1 cellular context compared by ENCODE assay signal in the genomic region with DNA sequence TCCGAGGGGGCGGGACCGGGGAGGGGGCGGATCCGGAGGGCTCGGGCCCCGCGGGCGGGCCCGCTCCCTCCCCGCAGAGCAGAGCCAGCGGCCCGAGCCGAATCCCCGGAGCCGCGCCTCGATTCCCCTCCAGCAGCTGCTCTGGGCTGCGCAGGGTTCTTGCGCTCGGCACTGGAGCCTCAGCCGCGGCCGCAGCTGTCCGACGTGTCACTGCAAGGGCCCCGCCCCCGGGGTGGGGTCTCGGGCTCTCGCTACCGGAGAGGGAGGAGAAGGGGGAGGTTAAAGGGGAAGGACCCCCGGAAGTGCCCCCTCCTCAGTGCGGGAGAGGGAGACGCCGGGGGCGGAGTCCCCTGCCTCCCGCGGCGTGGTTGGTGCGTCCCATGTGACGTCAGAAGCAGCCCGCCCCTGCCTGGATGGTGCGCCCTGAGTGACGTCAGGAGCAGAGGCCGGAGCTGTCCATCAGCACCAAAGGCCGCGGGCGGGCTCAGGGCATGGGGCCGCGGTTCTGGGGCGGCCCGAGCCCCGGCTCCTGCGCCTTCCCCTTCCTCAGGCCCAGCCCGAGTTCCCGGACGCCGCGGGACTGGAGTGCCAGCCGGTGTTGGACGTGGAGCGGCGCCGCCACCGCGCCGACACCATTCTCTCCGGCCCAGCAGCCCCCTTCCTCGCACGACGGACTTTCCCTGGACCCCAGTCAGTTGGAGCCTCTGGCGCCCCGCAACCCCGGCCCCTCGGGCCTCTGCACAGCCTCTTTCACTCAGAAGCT.
TF ChIP-seq lines count a peak whose summit lies in the region.

A gene with protein sequence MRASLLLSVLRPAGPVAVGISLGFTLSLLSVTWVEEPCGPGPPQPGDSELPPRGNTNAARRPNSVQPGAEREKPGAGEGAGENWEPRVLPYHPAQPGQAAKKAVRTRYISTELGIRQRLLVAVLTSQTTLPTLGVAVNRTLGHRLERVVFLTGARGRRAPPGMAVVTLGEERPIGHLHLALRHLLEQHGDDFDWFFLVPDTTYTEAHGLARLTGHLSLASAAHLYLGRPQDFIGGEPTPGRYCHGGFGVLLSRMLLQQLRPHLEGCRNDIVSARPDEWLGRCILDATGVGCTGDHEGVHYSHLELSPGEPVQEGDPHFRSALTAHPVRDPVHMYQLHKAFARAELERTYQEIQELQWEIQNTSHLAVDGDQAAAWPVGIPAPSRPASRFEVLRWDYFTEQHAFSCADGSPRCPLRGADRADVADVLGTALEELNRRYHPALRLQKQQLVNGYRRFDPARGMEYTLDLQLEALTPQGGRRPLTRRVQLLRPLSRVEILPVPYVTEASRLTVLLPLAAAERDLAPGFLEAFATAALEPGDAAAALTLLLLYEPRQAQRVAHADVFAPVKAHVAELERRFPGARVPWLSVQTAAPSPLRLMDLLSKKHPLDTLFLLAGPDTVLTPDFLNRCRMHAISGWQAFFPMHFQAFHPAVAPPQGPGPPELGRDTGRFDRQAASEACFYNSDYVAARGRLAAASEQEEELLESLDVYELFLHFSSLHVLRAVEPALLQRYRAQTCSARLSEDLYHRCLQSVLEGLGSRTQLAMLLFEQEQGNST (minus strand): TSS at position 214 of the 763 bp plus-strand sequence. CDS start 271 bp downstream, outside the sequence.
A gene with protein sequence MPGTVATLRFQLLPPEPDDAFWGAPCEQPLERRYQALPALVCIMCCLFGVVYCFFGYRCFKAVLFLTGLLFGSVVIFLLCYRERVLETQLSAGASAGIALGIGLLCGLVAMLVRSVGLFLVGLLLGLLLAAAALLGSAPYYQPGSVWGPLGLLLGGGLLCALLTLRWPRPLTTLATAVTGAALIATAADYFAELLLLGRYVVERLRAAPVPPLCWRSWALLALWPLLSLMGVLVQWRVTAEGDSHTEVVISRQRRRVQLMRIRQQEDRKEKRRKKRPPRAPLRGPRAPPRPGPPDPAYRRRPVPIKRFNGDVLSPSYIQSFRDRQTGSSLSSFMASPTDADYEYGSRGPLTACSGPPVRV (plus strand): TSS at position 433 of the 763 bp plus-strand sequence. CDS start 700 bp downstream, outside the sequence.

TF ChIP-seq in K562, 482 proteins besides CTCF, POLR2A, EP300 and RAD21 (continued from another document and continues in another):
- TF ChIP-seq, protein P1, sequence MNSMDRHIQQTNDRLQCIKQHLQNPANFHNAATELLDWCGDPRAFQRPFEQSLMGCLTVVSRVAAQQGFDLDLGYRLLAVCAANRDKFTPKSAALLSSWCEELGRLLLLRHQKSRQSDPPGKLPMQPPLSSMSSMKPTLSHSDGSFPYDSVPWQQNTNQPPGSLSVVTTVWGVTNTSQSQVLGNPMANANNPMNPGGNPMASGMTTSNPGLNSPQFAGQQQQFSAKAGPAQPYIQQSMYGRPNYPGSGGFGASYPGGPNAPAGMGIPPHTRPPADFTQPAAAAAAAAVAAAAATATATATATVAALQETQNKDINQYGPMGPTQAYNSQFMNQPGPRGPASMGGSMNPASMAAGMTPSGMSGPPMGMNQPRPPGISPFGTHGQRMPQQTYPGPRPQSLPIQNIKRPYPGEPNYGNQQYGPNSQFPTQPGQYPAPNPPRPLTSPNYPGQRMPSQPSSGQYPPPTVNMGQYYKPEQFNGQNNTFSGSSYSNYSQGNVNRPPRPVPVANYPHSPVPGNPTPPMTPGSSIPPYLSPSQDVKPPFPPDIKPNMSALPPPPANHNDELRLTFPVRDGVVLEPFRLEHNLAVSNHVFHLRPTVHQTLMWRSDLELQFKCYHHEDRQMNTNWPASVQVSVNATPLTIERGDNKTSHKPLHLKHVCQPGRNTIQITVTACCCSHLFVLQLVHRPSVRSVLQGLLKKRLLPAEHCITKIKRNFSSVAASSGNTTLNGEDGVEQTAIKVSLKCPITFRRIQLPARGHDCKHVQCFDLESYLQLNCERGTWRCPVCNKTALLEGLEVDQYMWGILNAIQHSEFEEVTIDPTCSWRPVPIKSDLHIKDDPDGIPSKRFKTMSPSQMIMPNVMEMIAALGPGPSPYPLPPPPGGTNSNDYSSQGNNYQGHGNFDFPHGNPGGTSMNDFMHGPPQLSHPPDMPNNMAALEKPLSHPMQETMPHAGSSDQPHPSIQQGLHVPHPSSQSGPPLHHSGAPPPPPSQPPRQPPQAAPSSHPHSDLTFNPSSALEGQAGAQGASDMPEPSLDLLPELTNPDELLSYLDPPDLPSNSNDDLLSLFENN (IDR thresholded peaks at IDR 0.05; ENCODE audit: low read depth in 2 of 2, low read length in 2 of 2): no peak; a peak in 1 of 4 replicates
- TF ChIP-seq NRF1 (conservative IDR thresholded peaks at IDR 0.05 in 1 of 2, IDR thresholded peaks at IDR 0.05 in 1 of 2) (peak; percentile 91 to 92), ZNF175 (CRISPR knock-in tag; IDR thresholded peaks at IDR 0.05; ENCODE audit: low read depth) (no peak), ZNF830 (CRISPR knock-in tag; IDR thresholded peaks at IDR 0.05) (no peak), TEAD2 (tag; IDR thresholded peaks at IDR 0.05) (no peak), ZNF12 (CRISPR knock-in tag; IDR thresholded peaks at IDR 0.05) (no peak), SOX6 (IDR thresholded peaks at IDR 0.05) (no peak), ARNT (IDR thresholded peaks at IDR 0.05) (no peak), FOS (IDR thresholded peaks at IDR 0.05; ENCODE audit: extremely low read depth, insufficient read length) (no peak), CCNT2 (IDR thresholded peaks at IDR 0.05; ENCODE audit: borderline replicate concordance, extremely low read depth, insufficient read length, low read depth, low read length) (peak; percentile 57), SRSF7 (optimal IDR thresholded peaks at IDR 0.05; ENCODE audit: low read depth, low read length) (no peak), LARP7 (IDR thresholded peaks at IDR 0.05) (no peak), ZNF584 (CRISPR knock-in tag; IDR thresholded peaks at IDR 0.05; ENCODE audit: low read depth) (no peak), GABPA (tag; conservative IDR thresholded peaks at IDR 0.05; ENCODE audit: low read depth) (peak; percentile 92), GATAD2A (IDR thresholded peaks at IDR 0.05) (no peak), RBM17 (IDR thresholded peaks at IDR 0.05; ENCODE audit: borderline replicate concordance, low read depth, low read length) (no peak), CC2D1A (IDR thresholded peaks at IDR 0.05) (no peak), SMAD3 (CRISPR knock-in tag; conservative IDR thresholded peaks at IDR 0.05) (no peak), FOXM1 (IDR thresholded peaks at IDR 0.05; ENCODE audit: low read depth) (peak; percentile 44; the same call in 1 of the 2 replicates), FOXM1 (CRISPR knock-in tag; IDR thresholded peaks at IDR 0.05; ENCODE audit: low read depth) (0 out of 2 replicates have a peak, but pooled peaks have one; percentile 73), SMARCA4 (IDR thresholded peaks at IDR 0.05) (no peak), MCM5 (IDR thresholded peaks at IDR 0.05; ENCODE audit: low read depth) (no peak), SETDB1 (IDR thresholded peaks at IDR 0.05; ENCODE audit: low read length) (no peak), PHF20 (IDR thresholded peaks at IDR 0.05; ENCODE audit: partially characterized antibody) (no peak), SP1 (CRISPR knock-in tag; IDR thresholded peaks at IDR 0.05) (peak; percentile 92), ZNF232 (CRISPR knock-in tag; IDR thresholded peaks at IDR 0.05) (no peak), SMARCC2 (IDR thresholded peaks at IDR 0.05; ENCODE audit: low read depth) (no peak), FOSL1 (tag; conservative IDR thresholded peaks at IDR 0.05) (peak; percentile 32; the same call in 1 of the 2 replicates), ZFX (CRISPR knock-in tag; IDR thresholded peaks at IDR 0.05) (peak; percentile 50), ILF3 (IDR thresholded peaks at IDR 0.05; ENCODE audit: borderline replicate concordance) (no peak), KDM2B (CRISPR knock-in tag; IDR thresholded peaks at IDR 0.05) (no peak), KAT8 (IDR thresholded peaks at IDR 0.05; ENCODE audit: low read depth) (no peak), ZKSCAN8 (CRISPR knock-in tag; IDR thresholded peaks at IDR 0.05) (no peak), ZNF143 (CRISPR knock-in tag; IDR thresholded peaks at IDR 0.05) (no peak), ETV1 (tag; conservative IDR thresholded peaks at IDR 0.05; ENCODE audit: low read depth) (peak; percentile 91), HDGF (IDR thresholded peaks at IDR 0.05) (no peak), DNMT1 (IDR thresholded peaks at IDR 0.05) (no peak), RCOR1 (IDR thresholded peaks at IDR 0.05; ENCODE audit: borderline replicate concordance in 1 of 2, low read depth in 2 of 2, low read length in 2 of 2) (peak in 1 of 2 experiments; percentile 62; a peak in 1 of 4 replicates), NONO (IDR thresholded peaks at IDR 0.05; ENCODE audit: low read depth in 2 of 2, low read length in 1 of 2) (no peak), IFI16 (CRISPR knock-in tag; IDR thresholded peaks at IDR 0.05) (no peak), GTF2E2 (tag; IDR thresholded peaks at IDR 0.05) (no peak)
- TF ChIP-seq, protein P2, sequence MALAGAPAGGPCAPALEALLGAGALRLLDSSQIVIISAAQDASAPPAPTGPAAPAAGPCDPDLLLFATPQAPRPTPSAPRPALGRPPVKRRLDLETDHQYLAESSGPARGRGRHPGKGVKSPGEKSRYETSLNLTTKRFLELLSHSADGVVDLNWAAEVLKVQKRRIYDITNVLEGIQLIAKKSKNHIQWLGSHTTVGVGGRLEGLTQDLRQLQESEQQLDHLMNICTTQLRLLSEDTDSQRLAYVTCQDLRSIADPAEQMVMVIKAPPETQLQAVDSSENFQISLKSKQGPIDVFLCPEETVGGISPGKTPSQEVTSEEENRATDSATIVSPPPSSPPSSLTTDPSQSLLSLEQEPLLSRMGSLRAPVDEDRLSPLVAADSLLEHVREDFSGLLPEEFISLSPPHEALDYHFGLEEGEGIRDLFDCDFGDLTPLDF (CRISPR knock-in tag; IDR thresholded peaks at IDR 0.05): peak; percentile 70; the same call in 1 of the 2 replicates
- TF ChIP-seq, protein P3, sequence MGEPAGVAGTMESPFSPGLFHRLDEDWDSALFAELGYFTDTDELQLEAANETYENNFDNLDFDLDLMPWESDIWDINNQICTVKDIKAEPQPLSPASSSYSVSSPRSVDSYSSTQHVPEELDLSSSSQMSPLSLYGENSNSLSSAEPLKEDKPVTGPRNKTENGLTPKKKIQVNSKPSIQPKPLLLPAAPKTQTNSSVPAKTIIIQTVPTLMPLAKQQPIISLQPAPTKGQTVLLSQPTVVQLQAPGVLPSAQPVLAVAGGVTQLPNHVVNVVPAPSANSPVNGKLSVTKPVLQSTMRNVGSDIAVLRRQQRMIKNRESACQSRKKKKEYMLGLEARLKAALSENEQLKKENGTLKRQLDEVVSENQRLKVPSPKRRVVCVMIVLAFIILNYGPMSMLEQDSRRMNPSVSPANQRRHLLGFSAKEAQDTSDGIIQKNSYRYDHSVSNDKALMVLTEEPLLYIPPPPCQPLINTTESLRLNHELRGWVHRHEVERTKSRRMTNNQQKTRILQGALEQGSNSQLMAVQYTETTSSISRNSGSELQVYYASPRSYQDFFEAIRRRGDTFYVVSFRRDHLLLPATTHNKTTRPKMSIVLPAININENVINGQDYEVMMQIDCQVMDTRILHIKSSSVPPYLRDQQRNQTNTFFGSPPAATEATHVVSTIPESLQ (CRISPR knock-in tag; IDR thresholded peaks at IDR 0.05): no peak
- TF ChIP-seq, protein P4, sequence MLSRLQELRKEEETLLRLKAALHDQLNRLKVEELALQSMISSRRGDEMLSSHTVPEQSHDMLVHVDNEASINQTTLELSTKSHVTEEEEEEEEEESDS (CRISPR knock-in tag; IDR thresholded peaks at IDR 0.05): no peak
- TF ChIP-seq, protein P5, sequence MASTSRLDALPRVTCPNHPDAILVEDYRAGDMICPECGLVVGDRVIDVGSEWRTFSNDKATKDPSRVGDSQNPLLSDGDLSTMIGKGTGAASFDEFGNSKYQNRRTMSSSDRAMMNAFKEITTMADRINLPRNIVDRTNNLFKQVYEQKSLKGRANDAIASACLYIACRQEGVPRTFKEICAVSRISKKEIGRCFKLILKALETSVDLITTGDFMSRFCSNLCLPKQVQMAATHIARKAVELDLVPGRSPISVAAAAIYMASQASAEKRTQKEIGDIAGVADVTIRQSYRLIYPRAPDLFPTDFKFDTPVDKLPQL (IDR thresholded peaks at IDR 0.05; ENCODE audit: extremely low read depth, insufficient read length): no peak
- TF ChIP-seq, protein P6, sequence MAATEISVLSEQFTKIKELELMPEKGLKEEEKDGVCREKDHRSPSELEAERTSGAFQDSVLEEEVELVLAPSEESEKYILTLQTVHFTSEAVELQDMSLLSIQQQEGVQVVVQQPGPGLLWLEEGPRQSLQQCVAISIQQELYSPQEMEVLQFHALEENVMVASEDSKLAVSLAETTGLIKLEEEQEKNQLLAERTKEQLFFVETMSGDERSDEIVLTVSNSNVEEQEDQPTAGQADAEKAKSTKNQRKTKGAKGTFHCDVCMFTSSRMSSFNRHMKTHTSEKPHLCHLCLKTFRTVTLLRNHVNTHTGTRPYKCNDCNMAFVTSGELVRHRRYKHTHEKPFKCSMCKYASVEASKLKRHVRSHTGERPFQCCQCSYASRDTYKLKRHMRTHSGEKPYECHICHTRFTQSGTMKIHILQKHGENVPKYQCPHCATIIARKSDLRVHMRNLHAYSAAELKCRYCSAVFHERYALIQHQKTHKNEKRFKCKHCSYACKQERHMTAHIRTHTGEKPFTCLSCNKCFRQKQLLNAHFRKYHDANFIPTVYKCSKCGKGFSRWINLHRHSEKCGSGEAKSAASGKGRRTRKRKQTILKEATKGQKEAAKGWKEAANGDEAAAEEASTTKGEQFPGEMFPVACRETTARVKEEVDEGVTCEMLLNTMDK (IDR thresholded peaks at IDR 0.05; ENCODE audit: borderline replicate concordance, insufficient read depth, low read depth, low read length, poor library complexity, severe bottlenecking): no peak
- TF ChIP-seq, protein P7, sequence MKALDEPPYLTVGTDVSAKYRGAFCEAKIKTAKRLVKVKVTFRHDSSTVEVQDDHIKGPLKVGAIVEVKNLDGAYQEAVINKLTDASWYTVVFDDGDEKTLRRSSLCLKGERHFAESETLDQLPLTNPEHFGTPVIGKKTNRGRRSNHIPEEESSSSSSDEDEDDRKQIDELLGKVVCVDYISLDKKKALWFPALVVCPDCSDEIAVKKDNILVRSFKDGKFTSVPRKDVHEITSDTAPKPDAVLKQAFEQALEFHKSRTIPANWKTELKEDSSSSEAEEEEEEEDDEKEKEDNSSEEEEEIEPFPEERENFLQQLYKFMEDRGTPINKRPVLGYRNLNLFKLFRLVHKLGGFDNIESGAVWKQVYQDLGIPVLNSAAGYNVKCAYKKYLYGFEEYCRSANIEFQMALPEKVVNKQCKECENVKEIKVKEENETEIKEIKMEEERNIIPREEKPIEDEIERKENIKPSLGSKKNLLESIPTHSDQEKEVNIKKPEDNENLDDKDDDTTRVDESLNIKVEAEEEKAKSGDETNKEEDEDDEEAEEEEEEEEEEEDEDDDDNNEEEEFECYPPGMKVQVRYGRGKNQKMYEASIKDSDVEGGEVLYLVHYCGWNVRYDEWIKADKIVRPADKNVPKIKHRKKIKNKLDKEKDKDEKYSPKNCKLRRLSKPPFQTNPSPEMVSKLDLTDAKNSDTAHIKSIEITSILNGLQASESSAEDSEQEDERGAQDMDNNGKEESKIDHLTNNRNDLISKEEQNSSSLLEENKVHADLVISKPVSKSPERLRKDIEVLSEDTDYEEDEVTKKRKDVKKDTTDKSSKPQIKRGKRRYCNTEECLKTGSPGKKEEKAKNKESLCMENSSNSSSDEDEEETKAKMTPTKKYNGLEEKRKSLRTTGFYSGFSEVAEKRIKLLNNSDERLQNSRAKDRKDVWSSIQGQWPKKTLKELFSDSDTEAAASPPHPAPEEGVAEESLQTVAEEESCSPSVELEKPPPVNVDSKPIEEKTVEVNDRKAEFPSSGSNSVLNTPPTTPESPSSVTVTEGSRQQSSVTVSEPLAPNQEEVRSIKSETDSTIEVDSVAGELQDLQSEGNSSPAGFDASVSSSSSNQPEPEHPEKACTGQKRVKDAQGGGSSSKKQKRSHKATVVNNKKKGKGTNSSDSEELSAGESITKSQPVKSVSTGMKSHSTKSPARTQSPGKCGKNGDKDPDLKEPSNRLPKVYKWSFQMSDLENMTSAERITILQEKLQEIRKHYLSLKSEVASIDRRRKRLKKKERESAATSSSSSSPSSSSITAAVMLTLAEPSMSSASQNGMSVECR (CRISPR knock-in tag; IDR thresholded peaks at IDR 0.05): peak; percentile 36
